Comparison of ENCODE assay signal across 9 cellular contexts in genomic region chr7:70710011-70710480, GRCh38.
A peak's percentile ranks its signal among the peaks of the same experiment; 100 is the strongest.
DNase-seq lines count a peak whose midpoint lies in the region; ATAC-seq and TF ChIP-seq lines count a peak whose summit lies in the region.
"Had no signal": no experiment of that assay in that cellular context is flagged by ENCODE, and none has a peak within 500 bp of the region (broad histone marks: within the 10 kb centered on the region; RNA-seq: fewer than 3 reads in every experiment).

No MANE protein-coding gene starts in this region.

- peak; percentile 80 for DNase-seq in EH (ENCODE audit: low read depth)
- peak; percentile 89 for DNase-seq in amniotic epithelial cell (ENCODE audit: low read depth)
- peak; percentile 95 for DNase-seq in myocyte (ENCODE audit: low read depth)
- no peak for DNase-seq in ecto neural progenitor cell (ENCODE audit: low spot score)
- DNase-seq: naive B cell had no signal

- TF ChIP-seq POLR2A in GM18505 (IDR thresholded peaks at IDR 0.05; ENCODE audit: borderline replicate concordance, extremely low read depth, insufficient read depth, insufficient read length): no peak

- ATAC-seq in HG03442 (IDR thresholded peaks at IDR 0.05; ENCODE audit: unreplicated experiment) (peak; percentile 64), GM19395 (IDR thresholded peaks at IDR 0.05; ENCODE audit: unreplicated experiment) (no peak), GM18505 (IDR thresholded peaks at IDR 0.05; ENCODE audit: unreplicated experiment) (no peak), GM18498 (IDR thresholded peaks at IDR 0.05; ENCODE audit: unreplicated experiment) (no peak)
